Comparison of ENCODE assay signal across 27 cellular contexts in genomic region chr13:42707596-42707995, GRCh38.
A peak's percentile ranks its signal among the peaks of the same experiment; 100 is the strongest.
DNase-seq lines count a peak whose midpoint lies in the region; ATAC-seq and TF ChIP-seq lines count a peak whose summit lies in the region.
"Had no signal": no experiment of that assay in that cellular context is flagged by ENCODE, and none has a peak within 500 bp of the region (broad histone marks: within the 10 kb centered on the region; RNA-seq: fewer than 3 reads in every experiment).

No MANE protein-coding gene starts in this region.

- peaks cover 12% of the 10 kb centered on the region for H3K27me3 Mint-ChIP-seq in activated CD8-positive, alpha-beta T cell treated with anti-CD3 and anti-CD28 coated beads for 36 hours

- no peaks in the 10 kb centered on the region for H3K36me3 Mint-ChIP-seq in activated CD8-positive, alpha-beta T cell treated with anti-CD3 and anti-CD28 coated beads for 36 hours (ENCODE audit: low read depth)
- H3K36me3 Mint-ChIP-seq: activated CD4-positive, alpha-beta memory T cell treated with anti-CD3 and anti-CD28 coated beads for 36 hours; CD4-positive, alpha-beta memory T cell; naive thymus-derived CD8-positive, alpha-beta T cell; stimulated activated effector memory CD8-positive, alpha-beta T cell treated with anti-CD3 and anti-CD28 coated beads, Interleukin-12 subunit alpha, Interleukin-12 subunit beta, amount 100 ng/mL, for 72 hours had no signal

- H4K20me1 ChIP-seq in fibroblast of lung (ENCODE audit: control insufficient read depth, extremely low read depth, insufficient read depth, low read length), result no peaks in the 10 kb centered on the region

- H3K4me1 ChIP-seq in fibroblast of lung (ENCODE audit: control insufficient read depth, extremely low read depth, insufficient read depth, low read length) (no peaks in the 10 kb centered on the region), mesenchymal stem cell (ENCODE audit: control insufficient read depth, insufficient read depth, low read depth, low read length) (no peaks in the 10 kb centered on the region), BE2C (no peaks in the 10 kb centered on the region)
- H3K4me1 ChIP-seq: esophagus squamous epithelium, pancreas, testis had no signal

- H3K9ac ChIP-seq in fibroblast of lung (ENCODE audit: insufficient read depth, low read length) (no peak overlapping the region), mesenchymal stem cell (ENCODE audit: low read length) (peak overlapping the region; percentile 54)
- H3K9ac ChIP-seq: KMS-11 had no signal

- H3K14ac ChIP-seq in mesenchymal stem cell (ENCODE audit: low read length in 2 of 2), result no peak overlapping the region

- H4K91ac ChIP-seq in mesenchymal stem cell (ENCODE audit: low read length), result no peak overlapping the region

- no peak overlapping the region for H2AK5ac ChIP-seq in mesenchymal stem cell (ENCODE audit: low read length, severe bottlenecking)

- no peak overlapping the region for H3K27ac ChIP-seq in fibroblast of lung (ENCODE audit: insufficient read depth, low read length)
- no peak overlapping the region for H3K27ac ChIP-seq in mesenchymal stem cell (ENCODE audit: low read length, poor library complexity, severe bottlenecking)
- H3K27ac ChIP-seq: esophagus squamous epithelium, KMS-11, pancreas, testis had no signal

- POLR2A ChIA-PET in activated CD8-positive, alpha-beta T cell treated with anti-CD3 and anti-CD28 coated beads for 36 hours (lab: Charles Lee), result no interaction called here

- WGBS in mesenchymal stem cell, result 67% methylated on average over 3 of the region's 4 CpGs

- no peak overlapping the region for H2BK5ac ChIP-seq in mesenchymal stem cell (ENCODE audit: low read depth, low read length, poor library complexity, severe bottlenecking)

- no peak overlapping the region for H3K27ac Mint-ChIP-seq in activated CD8-positive, alpha-beta T cell treated with anti-CD3 and anti-CD28 coated beads for 36 hours
- H3K27ac Mint-ChIP-seq: activated B cell treated with CpG ODN at 0.5 μM for 24 hours; activated CD4-positive, alpha-beta memory T cell treated with anti-CD3 and anti-CD28 coated beads for 36 hours; CD4-positive, alpha-beta memory T cell; effector memory CD8-positive, alpha-beta T cell; naive thymus-derived CD8-positive, alpha-beta T cell; stimulated activated effector memory CD8-positive, alpha-beta T cell treated with anti-CD3 and anti-CD28 coated beads, Interleukin-12 subunit alpha, Interleukin-12 subunit beta, amount 100 ng/mL, for 72 hours had no signal

- no peak for TF ChIP-seq CTCF in fibroblast of lung (conservative IDR thresholded peaks at IDR 0.05 in 1 of 2, IDR thresholded peaks at IDR 0.05 in 1 of 2; ENCODE audit: low read depth in 1 of 2, low read length in 2 of 2)
- TF ChIP-seq CTCF in BE2C (IDR thresholded peaks at IDR 0.05; ENCODE audit: low read depth, low read length), result no peak
- TF ChIP-seq CTCF in activated CD8-positive, alpha-beta T cell treated with anti-CD3 and anti-CD28 coated beads for 36 hours (IDR thresholded peaks at IDR 0.05), result no peak

- ATAC-seq in activated CD8-positive, alpha-beta T cell treated with anti-CD3 and anti-CD28 coated beads for 36 hours, result no peak
- ATAC-seq: effector memory CD8-positive, alpha-beta T cell; naive thymus-derived CD8-positive, alpha-beta T cell; pancreas; sciatic nerve; stimulated activated effector memory CD8-positive, alpha-beta T cell treated with anti-CD3 and anti-CD28 coated beads, Interleukin-12 subunit alpha, Interleukin-12 subunit beta, amount 100 ng/mL, for 72 hours had no signal

- H3K18ac ChIP-seq in mesenchymal stem cell (ENCODE audit: low read depth in 1 of 2, low read length in 2 of 2), result no peak overlapping the region

- DNase-seq in AG20443 (ENCODE audit: low spot score), result peak; percentile 22
- peak; percentile 75 for DNase-seq in RPMI7951 (ENCODE audit: low read depth)
- DNase-seq in fibroblast of lung (ENCODE audit: low read depth in 2 of 2), result peak; percentile 50 to 79
- peak; percentile 81 for DNase-seq in mesenchymal stem cell
- no peak for DNase-seq in NCI-H748 (lab: John Stamatoyannopoulos, UW; ENCODE audit: unreplicated experiment)
- no peak for DNase-seq in BE2C
- DNase-seq in activated CD8-positive, alpha-beta T cell treated with anti-CD3 and anti-CD28 coated beads for 36 hours, result no peak
- DNase-seq in NCI-H146 (lab: John Stamatoyannopoulos, UW), result no peak
- DNase-seq: activated B cell treated with CpG ODN at 0.5 μM for 24 hours; activated CD4-positive, alpha-beta memory T cell treated with anti-CD3 and anti-CD28 coated beads for 36 hours; anterior cingulate cortex; CD4-positive, alpha-beta memory T cell; DMS53; effector memory CD8-positive, alpha-beta T cell; esophagus squamous epithelium; hippocampal formation; mesendoderm; naive thymus-derived CD8-positive, alpha-beta T cell; NCI-H1048; NCI-H2029; NCI-H446 treated with DMSO at 0.1 percent for 48 hours; pancreas; T-helper 2 cell; testis had no signal

- H2AFZ ChIP-seq in fibroblast of lung (ENCODE audit: low read length) (no peak overlapping the region), mesenchymal stem cell (ENCODE audit: low read depth, low read length) (no peak overlapping the region)

- H3K4me3 Mint-ChIP-seq in activated CD8-positive, alpha-beta T cell treated with anti-CD3 and anti-CD28 coated beads for 36 hours, result no peak overlapping the region
- H3K4me3 Mint-ChIP-seq: activated B cell treated with CpG ODN at 0.5 μM for 24 hours; activated CD4-positive, alpha-beta memory T cell treated with anti-CD3 and anti-CD28 coated beads for 36 hours; CD4-positive, alpha-beta memory T cell; effector memory CD8-positive, alpha-beta T cell; naive thymus-derived CD8-positive, alpha-beta T cell; stimulated activated effector memory CD8-positive, alpha-beta T cell treated with anti-CD3 and anti-CD28 coated beads, Interleukin-12 subunit alpha, Interleukin-12 subunit beta, amount 100 ng/mL, for 72 hours had no signal

- intact Hi-C loops in activated CD8-positive, alpha-beta T cell treated with anti-CD3 and anti-CD28 coated beads for 36 hours (cut with micrococcal nuclease), result no loop called here

- no peak overlapping the region for H2BK15ac ChIP-seq in mesenchymal stem cell (ENCODE audit: low read depth, poor library complexity, severe bottlenecking)

- no peak overlapping the region for H2BK12ac ChIP-seq in mesenchymal stem cell (ENCODE audit: low read length in 2 of 2)

- no peaks in the 10 kb centered on the region for H3K9me3 Mint-ChIP-seq in activated CD8-positive, alpha-beta T cell treated with anti-CD3 and anti-CD28 coated beads for 36 hours
- H3K9me3 Mint-ChIP-seq: activated CD4-positive, alpha-beta memory T cell treated with anti-CD3 and anti-CD28 coated beads for 36 hours; effector memory CD8-positive, alpha-beta T cell; stimulated activated effector memory CD8-positive, alpha-beta T cell treated with anti-CD3 and anti-CD28 coated beads, Interleukin-12 subunit alpha, Interleukin-12 subunit beta, amount 100 ng/mL, for 72 hours had no signal

- H3K79me2 ChIP-seq in fibroblast of lung (ENCODE audit: control insufficient read depth, insufficient read depth, low read length), result no peaks in the 10 kb centered on the region

- H3K27me3 ChIP-seq in fibroblast of lung (ENCODE audit: control insufficient read depth, insufficient read depth, low read length) (no peaks in the 10 kb centered on the region), mesenchymal stem cell (ENCODE audit: control insufficient read depth in 1 of 2, insufficient read depth in 1 of 2, low read length in 2 of 2) (no peaks in the 10 kb centered on the region), BE2C (no peaks in the 10 kb centered on the region)
- H3K27me3 ChIP-seq: esophagus squamous epithelium, pancreas, testis had no signal

- no peaks in the 10 kb centered on the region for H3K4me1 Mint-ChIP-seq in activated CD8-positive, alpha-beta T cell treated with anti-CD3 and anti-CD28 coated beads for 36 hours (ENCODE audit: low read depth)
- H3K4me1 Mint-ChIP-seq: activated B cell treated with CpG ODN at 0.5 μM for 24 hours; CD4-positive, alpha-beta memory T cell; naive thymus-derived CD8-positive, alpha-beta T cell; stimulated activated effector memory CD8-positive, alpha-beta T cell treated with anti-CD3 and anti-CD28 coated beads, Interleukin-12 subunit alpha, Interleukin-12 subunit beta, amount 100 ng/mL, for 72 hours had no signal

- H4K8ac ChIP-seq in mesenchymal stem cell (ENCODE audit: low read length), result no peak overlapping the region

- H3K36me3 ChIP-seq in fibroblast of lung (ENCODE audit: control insufficient read depth, insufficient read depth, low read length) (no peaks in the 10 kb centered on the region), mesenchymal stem cell (ENCODE audit: control insufficient read depth in 1 of 2, insufficient read depth in 2 of 2, low read depth in 1 of 2, low read length in 2 of 2) (no peaks in the 10 kb centered on the region), BE2C (no peaks in the 10 kb centered on the region)
- H3K36me3 ChIP-seq: esophagus squamous epithelium, pancreas had no signal

- no peak overlapping the region for H2BK120ac ChIP-seq in mesenchymal stem cell (ENCODE audit: low read depth, low read length)

- H3K4me2 ChIP-seq in fibroblast of lung (ENCODE audit: extremely low read depth, insufficient read depth, low read length) (no peak overlapping the region), mesenchymal stem cell (ENCODE audit: low read length, poor library complexity, severe bottlenecking) (no peak overlapping the region)
- H3K4me2 ChIP-seq: KMS-11 had no signal

- H3K9me3 ChIP-seq in fibroblast of lung (ENCODE audit: control insufficient read depth, insufficient read depth, low read depth, low read length) (no peaks in the 10 kb centered on the region), mesenchymal stem cell (ENCODE audit: control insufficient read depth, low read length) (no peaks in the 10 kb centered on the region), BE2C (no peaks in the 10 kb centered on the region)
- H3K9me3 ChIP-seq: esophagus squamous epithelium, pancreas, testis had no signal

- H3K23ac ChIP-seq in mesenchymal stem cell (ENCODE audit: low read length in 2 of 2), result no peak overlapping the region

- CTCF ChIA-PET in activated CD8-positive, alpha-beta T cell treated with anti-CD3 and anti-CD28 coated beads for 36 hours (lab: Charles Lee), result no interaction called here

- no peaks in the 10 kb centered on the region for H3K79me1 ChIP-seq in mesenchymal stem cell (replicated peaks; ENCODE audit: low read length, poor library complexity, severe bottlenecking)

- H3K4me3 ChIP-seq in fibroblast of lung (replicated peaks in 1 of 4; ENCODE audit: control extremely low read depth in 1 of 4, insufficient read depth in 1 of 4, low read depth in 3 of 4, low read length in 4 of 4), result no peak overlapping the region
- H3K4me3 ChIP-seq in mesenchymal stem cell (ENCODE audit: insufficient read depth in 1 of 2, low read depth in 1 of 2, low read length in 2 of 2), result no peak overlapping the region
- H3K4me3 ChIP-seq in BE2C (ENCODE audit: low read depth, low read length), result no peak overlapping the region
- H3K4me3 ChIP-seq: esophagus squamous epithelium, pancreas, testis had no signal

- H3K4ac ChIP-seq in mesenchymal stem cell (ENCODE audit: low read depth in 1 of 2, low read length in 2 of 2), result no peak overlapping the region

Comparison
In these comparisons a context has a peak if more than half of its experiments do, and no peak if none do; other contexts are left out.
1. DNase-seq: peak in AG20443 (single experiment), RPMI7951 (single experiment), fibroblast of lung (2 of 2) and mesenchymal stem cell (single experiment); none in NCI-H748 (single experiment), BE2C (single experiment), activated CD8-positive, alpha-beta T cell treated with anti-CD3 and anti-CD28 coated beads for 36 hours (single experiment) and NCI-H146 (single experiment).